1 cellular context compared by ENCODE assay signal in the genomic region with DNA sequence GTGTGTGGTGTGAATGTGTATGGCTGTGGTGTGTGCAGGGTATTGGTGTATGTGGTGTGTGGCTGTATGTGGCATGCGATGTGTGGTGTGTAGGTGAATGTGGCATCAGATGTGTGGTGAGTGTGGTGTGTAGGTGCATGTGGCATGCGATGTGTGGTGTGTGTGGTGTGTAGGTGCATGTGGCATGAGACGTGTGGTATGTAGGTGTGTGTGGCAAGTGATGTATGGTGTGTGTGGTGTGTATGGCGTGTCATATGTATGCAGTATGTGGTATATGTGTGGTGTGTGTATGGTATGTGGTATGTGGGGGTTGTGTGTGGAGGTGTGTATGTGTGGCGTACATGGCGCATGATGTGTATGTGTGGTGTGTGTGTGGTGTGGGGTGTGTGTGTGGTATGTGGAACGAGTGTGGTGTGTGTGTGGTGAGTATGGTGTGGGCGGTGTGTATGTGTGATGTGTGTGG.
TF ChIP-seq lines count a peak whose summit lies in the region.

No MANE protein-coding gene starts in this region.

TF ChIP-seq in HEK293, 187 proteins besides CTCF, POLR2A, EP300 and RAD21 (continued from another document and continues in another):
- TF ChIP-seq, protein P1, sequence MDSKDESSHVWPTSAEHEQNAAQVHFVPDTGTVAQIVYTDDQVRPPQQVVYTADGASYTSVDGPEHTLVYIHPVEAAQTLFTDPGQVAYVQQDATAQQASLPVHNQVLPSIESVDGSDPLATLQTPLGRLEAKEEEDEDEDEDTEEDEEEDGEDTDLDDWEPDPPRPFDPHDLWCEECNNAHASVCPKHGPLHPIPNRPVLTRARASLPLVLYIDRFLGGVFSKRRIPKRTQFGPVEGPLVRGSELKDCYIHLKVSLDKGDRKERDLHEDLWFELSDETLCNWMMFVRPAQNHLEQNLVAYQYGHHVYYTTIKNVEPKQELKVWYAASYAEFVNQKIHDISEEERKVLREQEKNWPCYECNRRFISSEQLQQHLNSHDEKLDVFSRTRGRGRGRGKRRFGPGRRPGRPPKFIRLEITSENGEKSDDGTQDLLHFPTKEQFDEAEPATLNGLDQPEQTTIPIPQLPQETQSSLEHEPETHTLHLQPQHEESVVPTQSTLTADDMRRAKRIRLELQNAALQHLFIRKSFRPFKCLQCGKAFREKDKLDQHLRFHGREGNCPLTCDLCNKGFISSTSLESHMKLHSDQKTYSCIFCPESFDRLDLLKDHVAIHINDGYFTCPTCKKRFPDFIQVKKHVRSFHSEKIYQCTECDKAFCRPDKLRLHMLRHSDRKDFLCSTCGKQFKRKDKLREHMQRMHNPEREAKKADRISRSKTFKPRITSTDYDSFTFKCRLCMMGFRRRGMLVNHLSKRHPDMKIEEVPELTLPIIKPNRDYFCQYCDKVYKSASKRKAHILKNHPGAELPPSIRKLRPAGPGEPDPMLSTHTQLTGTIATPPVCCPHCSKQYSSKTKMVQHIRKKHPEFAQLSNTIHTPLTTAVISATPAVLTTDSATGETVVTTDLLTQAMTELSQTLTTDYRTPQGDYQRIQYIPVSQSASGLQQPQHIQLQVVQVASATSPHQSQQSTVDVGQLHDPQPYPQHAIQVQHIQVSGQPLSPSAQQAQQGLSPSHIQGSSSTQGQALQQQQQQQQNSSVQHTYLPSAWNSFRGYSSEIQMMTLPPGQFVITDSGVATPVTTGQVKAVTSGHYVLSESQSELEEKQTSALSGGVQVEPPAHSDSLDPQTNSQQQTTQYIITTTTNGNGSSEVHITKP (tag by site-specific recombination; IDR thresholded peaks at IDR 0.05), result no peak
- TF ChIP-seq REPIN1 (tag by site-specific recombination; IDR thresholded peaks at IDR 0.05; ENCODE audit: low read depth) (no peak), SP2 (tag by site-specific recombination; IDR thresholded peaks at IDR 0.05) (0 out of 2 replicates have a peak, but pooled peaks have one; percentile 2), ZNF404 (tag by site-specific recombination; IDR thresholded peaks at IDR 0.05) (no peak), KLF1 (tag by site-specific recombination; IDR thresholded peaks at IDR 0.05) (no peak), ZNF629 (tag by site-specific recombination; IDR thresholded peaks at IDR 0.05) (no peak), ZNF473 (tag by site-specific recombination; IDR thresholded peaks at IDR 0.05) (peak; percentile 89; the same call in 1 of the 2 replicates), ZBTB17 (tag by site-specific recombination; IDR thresholded peaks at IDR 0.05) (no peak), ZNF48 (tag by site-specific recombination; IDR thresholded peaks at IDR 0.05) (no peak), SP7 (tag by site-specific recombination; IDR thresholded peaks at IDR 0.05) (no peak), ZNF843 (tag by site-specific recombination; IDR thresholded peaks at IDR 0.05) (no peak), ZNF239 (tag by site-specific recombination; IDR thresholded peaks at IDR 0.05) (peak; percentile 15; the same call in 1 of the 2 replicates), YY2 (tag by site-specific recombination; IDR thresholded peaks at IDR 0.05) (peak; percentile 39; the same call in 1 of the 2 replicates), ZNF549 (tag by site-specific recombination; IDR thresholded peaks at IDR 0.05) (no peak), HOXC10 (CRISPR knock-in tag; IDR thresholded peaks at IDR 0.05) (no peak), ZNF2 (tag by site-specific recombination; IDR thresholded peaks at IDR 0.05) (no peak), ZNF211 (tag by site-specific recombination; IDR thresholded peaks at IDR 0.05; ENCODE audit: low read depth) (no peak; the same call in 1 of the 2 replicates), KLF8 (tag by site-specific recombination; IDR thresholded peaks at IDR 0.05) (no peak), ZBTB48 (tag by site-specific recombination; IDR thresholded peaks at IDR 0.05) (peak; percentile 68; the same call in 1 of the 2 replicates), ZNF677 (tag by site-specific recombination; IDR thresholded peaks at IDR 0.05) (no peak), TCF7L2 (IDR thresholded peaks at IDR 0.05; ENCODE audit: borderline replicate concordance, low read depth, low read length) (no peak), ZNF596 (tag by site-specific recombination; IDR thresholded peaks at IDR 0.05) (no peak), GLI4 (tag by site-specific recombination; IDR thresholded peaks at IDR 0.05) (no peak; the same call in 1 of the 2 replicates), ZNF776 (tag by site-specific recombination; IDR thresholded peaks at IDR 0.05; ENCODE audit: borderline replicate concordance) (no peak; the same call in 1 of the 2 replicates), ZNF266 (tag by site-specific recombination; IDR thresholded peaks at IDR 0.05; ENCODE audit: low read depth) (peak; percentile 74; the same call in 1 of the 2 replicates), ZNF791 (tag by site-specific recombination; IDR thresholded peaks at IDR 0.05) (no peak; the same call in 1 of the 2 replicates), ZNF274 (IDR thresholded peaks at IDR 0.05; ENCODE audit: low read length) (no peak), ZNF274 (tag by site-specific recombination; IDR thresholded peaks at IDR 0.05; ENCODE audit: borderline replicate concordance) (peak; percentile 34), ZNF10 (tag by site-specific recombination; IDR thresholded peaks at IDR 0.05) (no peak), ZNF354C (tag by site-specific recombination; IDR thresholded peaks at IDR 0.05; ENCODE audit: borderline replicate concordance, low read depth) (0 out of 2 replicates have a peak, but pooled peaks have one; percentile 7), ZNF747 (tag by site-specific recombination; IDR thresholded peaks at IDR 0.05) (no peak), ZNF529 (tag by site-specific recombination; IDR thresholded peaks at IDR 0.05; ENCODE audit: insufficient replicate concordance) (no peak), ZNF416 (tag by site-specific recombination; IDR thresholded peaks at IDR 0.05) (no peak; the same call in 1 of the 2 replicates), OSR2 (tag by site-specific recombination; IDR thresholded peaks at IDR 0.05) (no peak), ZNF114 (tag by site-specific recombination; IDR thresholded peaks at IDR 0.05) (peak; percentile 73; the same call in 1 of the 2 replicates), ZNF621 (tag by site-specific recombination; IDR thresholded peaks at IDR 0.05) (no peak; the same call in 1 of the 2 replicates), ZNF707 (tag by site-specific recombination; IDR thresholded peaks at IDR 0.05) (peak; percentile 24; the same call in 1 of the 2 replicates), ZNF654 (tag by site-specific recombination; IDR thresholded peaks at IDR 0.05; ENCODE audit: low read depth) (no peak)
- TF ChIP-seq, protein P2, sequence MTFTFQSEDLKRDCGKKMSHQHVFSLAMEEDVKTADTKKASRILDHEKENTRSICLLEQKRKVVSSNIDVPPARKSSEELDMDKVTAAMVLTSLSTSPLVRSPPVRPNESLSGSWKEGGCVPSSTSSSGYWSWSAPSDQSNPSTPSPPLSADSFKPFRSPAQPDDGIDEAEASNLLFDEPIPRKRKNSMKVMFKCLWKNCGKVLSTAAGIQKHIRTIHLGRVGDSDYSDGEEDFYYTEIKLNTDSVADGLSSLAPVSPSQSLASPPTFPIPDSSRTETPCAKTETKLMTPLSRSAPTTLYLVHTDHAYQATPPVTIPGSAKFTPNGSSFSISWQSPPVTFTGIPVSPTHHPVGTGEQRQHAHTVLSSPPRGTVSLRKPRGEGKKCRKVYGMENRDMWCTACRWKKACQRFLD (tag by site-specific recombination; IDR thresholded peaks at IDR 0.05), result peak; percentile 66; the same call in 1 of the 2 replicates
- TF ChIP-seq, protein P3, sequence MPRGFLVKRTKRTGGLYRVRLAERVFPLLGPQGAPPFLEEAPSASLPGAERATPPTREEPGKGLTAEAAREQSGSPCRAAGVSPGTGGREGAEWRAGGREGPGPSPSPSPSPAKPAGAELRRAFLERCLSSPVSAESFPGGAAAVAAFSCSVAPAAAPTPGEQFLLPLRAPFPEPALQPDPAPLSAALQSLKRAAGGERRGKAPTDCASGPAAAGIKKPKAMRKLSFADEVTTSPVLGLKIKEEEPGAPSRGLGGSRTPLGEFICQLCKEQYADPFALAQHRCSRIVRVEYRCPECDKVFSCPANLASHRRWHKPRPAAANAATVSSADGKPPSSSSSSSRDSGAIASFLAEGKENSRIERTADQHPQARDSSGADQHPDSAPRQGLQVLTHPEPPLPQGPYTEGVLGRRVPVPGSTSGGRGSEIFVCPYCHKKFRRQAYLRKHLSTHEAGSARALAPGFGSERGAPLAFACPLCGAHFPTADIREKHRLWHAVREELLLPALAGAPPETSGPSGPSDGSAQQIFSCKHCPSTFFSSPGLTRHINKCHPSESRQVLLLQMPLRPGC (tag by site-specific recombination; IDR thresholded peaks at IDR 0.05), result 0 out of 2 replicates have a peak, but pooled peaks have one; percentile 13
- TF ChIP-seq, protein P4, sequence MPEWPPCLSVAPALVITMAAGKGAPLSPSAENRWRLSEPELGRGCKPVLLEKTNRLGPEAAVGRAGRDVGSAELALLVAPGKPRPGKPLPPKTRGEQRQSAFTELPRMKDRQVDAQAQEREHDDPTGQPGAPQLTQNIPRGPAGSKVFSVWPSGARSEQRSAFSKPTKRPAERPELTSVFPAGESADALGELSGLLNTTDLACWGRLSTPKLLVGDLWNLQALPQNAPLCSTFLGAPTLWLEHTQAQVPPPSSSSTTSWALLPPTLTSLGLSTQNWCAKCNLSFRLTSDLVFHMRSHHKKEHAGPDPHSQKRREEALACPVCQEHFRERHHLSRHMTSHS (tag by site-specific recombination; IDR thresholded peaks at IDR 0.05), result peak; percentile 78; the same call in 1 of the 2 replicates
- TF ChIP-seq, protein P5, sequence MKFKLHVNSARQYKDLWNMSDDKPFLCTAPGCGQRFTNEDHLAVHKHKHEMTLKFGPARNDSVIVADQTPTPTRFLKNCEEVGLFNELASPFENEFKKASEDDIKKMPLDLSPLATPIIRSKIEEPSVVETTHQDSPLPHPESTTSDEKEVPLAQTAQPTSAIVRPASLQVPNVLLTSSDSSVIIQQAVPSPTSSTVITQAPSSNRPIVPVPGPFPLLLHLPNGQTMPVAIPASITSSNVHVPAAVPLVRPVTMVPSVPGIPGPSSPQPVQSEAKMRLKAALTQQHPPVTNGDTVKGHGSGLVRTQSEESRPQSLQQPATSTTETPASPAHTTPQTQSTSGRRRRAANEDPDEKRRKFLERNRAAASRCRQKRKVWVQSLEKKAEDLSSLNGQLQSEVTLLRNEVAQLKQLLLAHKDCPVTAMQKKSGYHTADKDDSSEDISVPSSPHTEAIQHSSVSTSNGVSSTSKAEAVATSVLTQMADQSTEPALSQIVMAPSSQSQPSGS (tag by site-specific recombination; IDR thresholded peaks at IDR 0.05; ENCODE audit: low read depth), result no peak
- TF ChIP-seq, protein P6, sequence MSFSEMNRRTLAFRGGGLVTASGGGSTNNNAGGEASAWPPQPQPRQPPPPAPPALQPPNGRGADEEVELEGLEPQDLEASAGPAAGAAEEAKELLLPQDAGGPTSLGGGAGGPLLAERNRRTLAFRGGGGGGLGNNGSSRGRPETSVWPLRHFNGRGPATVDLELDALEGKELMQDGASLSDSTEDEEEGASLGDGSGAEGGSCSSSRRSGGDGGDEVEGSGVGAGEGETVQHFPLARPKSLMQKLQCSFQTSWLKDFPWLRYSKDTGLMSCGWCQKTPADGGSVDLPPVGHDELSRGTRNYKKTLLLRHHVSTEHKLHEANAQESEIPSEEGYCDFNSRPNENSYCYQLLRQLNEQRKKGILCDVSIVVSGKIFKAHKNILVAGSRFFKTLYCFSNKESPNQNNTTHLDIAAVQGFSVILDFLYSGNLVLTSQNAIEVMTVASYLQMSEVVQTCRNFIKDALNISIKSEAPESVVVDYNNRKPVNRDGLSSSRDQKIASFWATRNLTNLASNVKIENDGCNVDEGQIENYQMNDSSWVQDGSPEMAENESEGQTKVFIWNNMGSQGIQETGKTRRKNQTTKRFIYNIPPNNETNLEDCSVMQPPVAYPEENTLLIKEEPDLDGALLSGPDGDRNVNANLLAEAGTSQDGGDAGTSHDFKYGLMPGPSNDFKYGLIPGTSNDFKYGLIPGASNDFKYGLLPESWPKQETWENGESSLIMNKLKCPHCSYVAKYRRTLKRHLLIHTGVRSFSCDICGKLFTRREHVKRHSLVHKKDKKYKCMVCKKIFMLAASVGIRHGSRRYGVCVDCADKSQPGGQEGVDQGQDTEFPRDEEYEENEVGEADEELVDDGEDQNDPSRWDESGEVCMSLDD (tag by site-specific recombination; IDR thresholded peaks at IDR 0.05), result no peak
- TF ChIP-seq, protein P7, sequence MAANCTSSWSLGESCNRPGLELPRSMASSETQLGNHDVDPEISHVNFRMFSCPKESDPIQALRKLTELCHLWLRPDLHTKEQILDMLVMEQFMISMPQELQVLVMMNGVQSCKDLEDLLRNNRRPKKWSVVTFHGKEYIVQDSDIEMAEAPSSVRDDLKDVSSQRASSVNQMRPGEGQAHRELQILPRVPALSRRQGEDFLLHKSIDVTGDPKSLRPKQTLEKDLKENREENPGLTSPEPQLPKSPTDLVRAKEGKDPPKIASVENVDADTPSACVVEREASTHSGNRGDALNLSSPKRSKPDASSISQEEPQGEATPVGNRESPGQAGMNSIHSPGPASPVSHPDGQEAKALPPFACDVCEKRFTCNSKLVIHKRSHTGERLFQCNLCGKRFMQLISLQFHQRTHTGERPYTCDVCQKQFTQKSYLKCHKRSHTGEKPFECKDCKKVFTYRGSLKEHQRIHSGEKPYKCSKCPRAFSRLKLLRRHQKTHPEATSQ (tag by site-specific recombination; IDR thresholded peaks at IDR 0.05), result no peak
- TF ChIP-seq, protein P8, sequence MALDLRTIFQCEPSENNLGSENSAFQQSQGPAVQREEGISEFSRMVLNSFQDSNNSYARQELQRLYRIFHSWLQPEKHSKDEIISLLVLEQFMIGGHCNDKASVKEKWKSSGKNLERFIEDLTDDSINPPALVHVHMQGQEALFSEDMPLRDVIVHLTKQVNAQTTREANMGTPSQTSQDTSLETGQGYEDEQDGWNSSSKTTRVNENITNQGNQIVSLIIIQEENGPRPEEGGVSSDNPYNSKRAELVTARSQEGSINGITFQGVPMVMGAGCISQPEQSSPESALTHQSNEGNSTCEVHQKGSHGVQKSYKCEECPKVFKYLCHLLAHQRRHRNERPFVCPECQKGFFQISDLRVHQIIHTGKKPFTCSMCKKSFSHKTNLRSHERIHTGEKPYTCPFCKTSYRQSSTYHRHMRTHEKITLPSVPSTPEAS (tag by site-specific recombination; IDR thresholded peaks at IDR 0.05), result no peak
- TF ChIP-seq, protein P9, sequence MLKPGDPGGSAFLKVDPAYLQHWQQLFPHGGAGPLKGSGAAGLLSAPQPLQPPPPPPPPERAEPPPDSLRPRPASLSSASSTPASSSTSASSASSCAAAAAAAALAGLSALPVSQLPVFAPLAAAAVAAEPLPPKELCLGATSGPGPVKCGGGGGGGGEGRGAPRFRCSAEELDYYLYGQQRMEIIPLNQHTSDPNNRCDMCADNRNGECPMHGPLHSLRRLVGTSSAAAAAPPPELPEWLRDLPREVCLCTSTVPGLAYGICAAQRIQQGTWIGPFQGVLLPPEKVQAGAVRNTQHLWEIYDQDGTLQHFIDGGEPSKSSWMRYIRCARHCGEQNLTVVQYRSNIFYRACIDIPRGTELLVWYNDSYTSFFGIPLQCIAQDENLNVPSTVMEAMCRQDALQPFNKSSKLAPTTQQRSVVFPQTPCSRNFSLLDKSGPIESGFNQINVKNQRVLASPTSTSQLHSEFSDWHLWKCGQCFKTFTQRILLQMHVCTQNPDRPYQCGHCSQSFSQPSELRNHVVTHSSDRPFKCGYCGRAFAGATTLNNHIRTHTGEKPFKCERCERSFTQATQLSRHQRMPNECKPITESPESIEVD (tag by site-specific recombination; IDR thresholded peaks at IDR 0.05), result no peak
